24 cellular contexts compared by ENCODE assay signal in the genomic region with DNA sequence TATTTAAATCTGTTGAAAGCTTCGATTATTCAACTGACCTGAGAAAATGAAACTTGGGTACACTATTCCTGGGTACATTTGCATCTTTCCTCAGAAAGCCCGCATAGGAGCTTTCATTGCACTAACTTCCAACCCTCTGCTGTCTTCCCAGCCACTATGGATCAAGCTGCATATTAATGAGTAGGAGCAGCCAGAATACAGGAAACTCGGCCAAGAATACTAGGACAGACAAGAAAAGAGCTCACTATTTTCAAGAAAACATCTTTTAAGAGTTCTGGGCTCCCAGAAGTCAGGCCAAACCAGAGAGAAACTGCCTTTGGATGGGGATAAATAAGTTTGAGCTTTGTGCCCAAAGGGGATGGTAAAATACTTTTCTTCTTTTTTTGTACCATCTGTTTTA.
"Had no signal": no experiment of that assay in that cellular context is flagged by ENCODE, and none has a peak within 500 bp of the region (broad histone marks: within the 10 kb centered on the region; RNA-seq: fewer than 3 reads in every experiment).

No MANE protein-coding gene starts in this region.

- H3K4me3 ChIP-seq: cardiac muscle cell, coronary artery, left lung, lower lobe of right lung, pancreas, psoas muscle, right atrium auricular region, suprapubic skin, tibial nerve had no signal

- H3K4me1 ChIP-seq: left lung, lower lobe of right lung, pancreas, psoas muscle, right atrium auricular region, tibial nerve had no signal

- FAIRE-seq: frontal cortex, islet of Langerhans, pancreas had no signal

- H3K9me3 ChIP-seq: left lung, lower lobe of right lung, pancreas, psoas muscle, right atrium auricular region, suprapubic skin, tibial nerve had no signal

- H3K36me3 ChIP-seq: cardiac muscle cell, left lung, lower lobe of right lung, pancreas, right atrium auricular region, suprapubic skin, tibial nerve had no signal

- H3K27me3 ChIP-seq: cardiac muscle cell, dorsolateral prefrontal cortex, left lung, pancreas, right atrium auricular region, suprapubic skin, tibial nerve had no signal

- H3K27ac ChIP-seq: cardiac muscle cell, coronary artery, left lung, lower lobe of right lung, pancreas, psoas muscle, right atrium auricular region, suprapubic skin, tibial nerve had no signal

- DNase-seq: activated B cell treated with CpG ODN at 0.5 μM for 24 hours; activated CD4-positive, alpha-beta T cell treated with anti-CD3 and anti-CD28 coated beads, Interleukin-2, amount 50 U/mL, for 1 hour; activated CD8-positive, alpha-beta T cell treated with anti-CD3 and anti-CD28 coated beads for 36 hours; activated naive CD4-positive, alpha-beta T cell; activated T-cell treated with anti-CD3 and anti-CD28 coated beads for 4 hours; activated T-cell treated with anti-CD3 and anti-CD28 coated beads, Interleukin-2, amount 50 U/mL, for 72 hours; dorsolateral prefrontal cortex; effector memory CD4-positive, alpha-beta T cell; glutamatergic neuron; left lung; lower lobe of right lung; pancreas; psoas muscle; stimulated activated CD4-positive, alpha-beta T cell treated with anti-CD3 and anti-CD28 coated beads, Interleukin-15, amount 100 ng/mL, for 24 hours; stimulated activated CD4-positive, alpha-beta T cell treated with anti-CD3 and anti-CD28 coated beads, Interleukin-2, amount 100 ng/mL, for 24 hours; stimulated activated naive B cell treated with anti-CD40 and anti-IgM and Interleukin-4, amounts not matched to agents 10 μg/mL and 1 μg/mL and 100 μg/mL, for 72 hours; T-helper 1 cell had no signal
